8 cellular contexts compared by ENCODE assay signal in genomic region chr9:19378647-19379046, GRCh38. TPM values are rescaled to one million over a fixed set of nuclear protein-coding genes. Genes with fewer than 3 reads are reported as not detected.
A peak's percentile ranks its signal among the peaks of the same experiment; 100 is the strongest.
DNase-seq lines count a peak whose midpoint lies in the region; ATAC-seq, FAIRE-seq and TF ChIP-seq lines count a peak whose summit lies in the region.

No MANE protein-coding gene starts in this region.

- H3K4me3 ChIP-seq in AG09309 (ENCODE audit: control insufficient read depth, low read depth, low read length) (peak overlapping the region; percentile 76), HL-60 (replicated peaks; ENCODE audit: insufficient read depth, low read length) (peak overlapping the region; percentile 59), body of pancreas (peak overlapping the region; percentile 52 to 64)

- FAIRE-seq in RCC 7860 (lab: Jason Lieb, UNC), result no peak

- TF ChIP-seq CTCF in AG09309 (IDR thresholded peaks at IDR 0.05; ENCODE audit: control insufficient read depth, insufficient read depth, low read depth, low read length, missing control alignments) (no peak), HL-60 (IDR thresholded peaks at IDR 0.05; ENCODE audit: insufficient read depth, low read length) (no peak), body of pancreas (IDR thresholded peaks at IDR 0.05) (no peak), mesothelial cell of epicardium (IDR thresholded peaks at IDR 0.05; ENCODE audit: unreplicated experiment) (no peak)

- no peak for ATAC-seq in body of pancreas

- H3K27me3 ChIP-seq in HL-60 (ENCODE audit: insufficient read depth, poor library complexity, severe bottlenecking) (no peaks in the 10 kb centered on the region), body of pancreas (no peaks in the 10 kb centered on the region)

- peaks cover 32% of the 10 kb centered on the region for H3K4me1 ChIP-seq in body of pancreas

- peaks cover 44% of the 10 kb centered on the region for H3K36me3 Mint-ChIP-seq in mesothelial cell of epicardium

- no peaks in the 10 kb centered on the region for H3K27me3 Mint-ChIP-seq in mesothelial cell of epicardium (ENCODE audit: low read depth)

- intact Hi-C loops in body of pancreas (cut with DNase I), result no loop called here

- peaks cover 17 to 21% of the 10 kb centered on the region in 2 donors for H3K36me3 ChIP-seq in body of pancreas (replicated peaks in 1 of 2; ENCODE audit: insufficient read depth in 1 of 2, low read depth in 2 of 2)

- DNase-seq in AG09309 (ENCODE audit: low read depth) (no peak), HL-60 (ENCODE audit: low read depth in 1 of 2, low spot score in 1 of 2) (peak in 1 of 2 experiments; percentile 12), body of pancreas (no peak), mesothelial cell of epicardium (ENCODE audit: low spot score in 2 of 2, unreplicated experiment in 2 of 2) (no peak), NCI-H748 treated with DMSO at 0.1 percent for 48 hours (lab: John Stamatoyannopoulos, UW) (no peak), GM19240 (ENCODE audit: insufficient read length, low spot score) (no peak), RCC 7860 (ENCODE audit: low spot score) (no peak)
- DNase-seq in activated CD4-positive, alpha-beta T cell treated with anti-CD3 and anti-CD28 coated beads for 48 hours, result no peak

- no peaks in the 10 kb centered on the region for H3K9me3 ChIP-seq in body of pancreas

- peak overlapping the region; percentile 88 for H3K27ac ChIP-seq in HL-60 (replicated peaks)
- H3K27ac ChIP-seq in body of pancreas, result peak overlapping the region; percentile 7 to 97 (median 92)

- H3K4me3 Mint-ChIP-seq in mesothelial cell of epicardium, result peak overlapping the region; percentile 100

- WGBS in body of pancreas, 2 donors, result 28 to 32% methylated on average over 7 of the region's 7 CpGs

- peak overlapping the region; percentile 100 for H3K27ac Mint-ChIP-seq in mesothelial cell of epicardium

- H3K9me3 Mint-ChIP-seq in mesothelial cell of epicardium, result no peaks in the 10 kb centered on the region

- peaks cover 34% of the 10 kb centered on the region for H3K4me1 Mint-ChIP-seq in mesothelial cell of epicardium

- no peak for TF ChIP-seq POLR2A in body of pancreas (IDR thresholded peaks at IDR 0.05)

RNA-seq across cellular contexts. Expression of gene RPS6, which starts 1.4 kb away (rescaled TPM):
- total RNA-seq in body of pancreas (1,000 to 10,000 TPM; 1,348 to 1,410 TPM), mesothelial cell of epicardium (1,991 to 2,076 TPM (median 2,048 TPM) in 3 replicates)

RNA-seq across cellular contexts. Expression of gene ACER2, which starts 30.2 kb away (rescaled TPM):
- total RNA-seq in body of pancreas (1 to 10 TPM; 5.3 to 8.0 TPM), mesothelial cell of epicardium (2.9 to 3.1 TPM (median 3.1 TPM) in 3 replicates)
